Comparison of ENCODE assay signal across 25 cellular contexts in the genomic region with DNA sequence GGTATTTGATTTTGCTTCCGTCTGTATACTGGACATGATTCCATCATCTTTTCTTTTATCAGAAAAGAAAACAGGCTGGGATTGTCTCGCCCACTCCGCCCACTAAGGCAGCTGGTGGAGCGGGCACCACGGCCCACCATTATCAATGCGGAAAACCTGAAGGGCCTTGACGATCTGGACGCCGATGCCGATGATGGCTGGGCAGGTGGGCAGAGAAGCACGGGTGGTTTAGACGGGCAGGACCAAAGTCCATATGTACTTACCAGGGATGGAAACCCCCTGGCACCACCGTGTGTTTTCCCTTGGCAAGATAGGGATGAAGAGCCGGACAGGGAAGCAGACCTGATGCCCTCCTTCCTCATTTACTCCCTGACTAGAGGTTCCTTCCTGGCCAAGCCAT. TPM values are rescaled to one million over a fixed set of nuclear protein-coding genes. Genes with fewer than 3 reads are reported as not detected.
A peak's percentile ranks its signal among the peaks of the same experiment; 100 is the strongest.
DNase-seq lines count a peak whose midpoint lies in the region; ATAC-seq, FAIRE-seq and TF ChIP-seq lines count a peak whose summit lies in the region.
"Had no signal": no experiment of that assay in that cellular context is flagged by ENCODE, and none has a peak within 500 bp of the region (broad histone marks: within the 10 kb centered on the region; RNA-seq: fewer than 3 reads in every experiment).

No MANE protein-coding gene starts in this region.

- peaks cover 11 to 59% (median 45%) of the 10 kb centered on the region in 4 donors for H3K36me3 ChIP-seq in liver (ENCODE audit: control insufficient read depth in 4 of 4, insufficient read depth in 3 of 4, low read depth in 1 of 4, low read length in 3 of 4)
- H3K36me3 ChIP-seq in HepG2 (replicated peaks in 1 of 2; ENCODE audit: control insufficient read depth in 1 of 2, insufficient read depth in 2 of 2, low read length in 2 of 2), result peaks cover 34 to 79% of the 10 kb centered on the region in 2 experiments
- H3K36me3 ChIP-seq in GM12878 (ENCODE audit: control insufficient read depth in 2 of 2, insufficient read depth in 2 of 2, low read length in 1 of 2), result peaks cover 26 to 43% of the 10 kb centered on the region in 2 experiments

- H3K27me3 Mint-ChIP-seq in mesothelial cell of epicardium (ENCODE audit: low read depth), result no peaks in the 10 kb centered on the region
- H3K27me3 Mint-ChIP-seq: activated naive CD8-positive, alpha-beta T cell; central memory CD8-positive, alpha-beta T cell; memory B cell had no signal

- no peak for FAIRE-seq in HepG2 (lab: Jason Lieb, UNC)
- no peak for FAIRE-seq in GM12878 (lab: Jason Lieb, UNC)
- FAIRE-seq: GM19239 had no signal

- BruUV-seq in HepG2 (replicated peaks; lab: Mats Ljungman, UMichigan) (no TSS peak), GM12878 (replicated peaks; lab: Mats Ljungman, UMichigan) (TSS peak; percentile 10)

- H3K9me3 Mint-ChIP-seq in mesothelial cell of epicardium, result no peaks in the 10 kb centered on the region
- H3K9me3 Mint-ChIP-seq: central memory CD8-positive, alpha-beta T cell; memory B cell; WTC11 had no signal

- H3K9ac ChIP-seq in liver (ENCODE audit: low read depth in 1 of 2, low read length in 2 of 2) (no peak overlapping the region), HepG2 (ENCODE audit: insufficient read depth, low read depth, low read length) (no peak overlapping the region), GM12878 (ENCODE audit: control insufficient read depth, insufficient read depth, low read length) (no peak overlapping the region)

- CTCF ChIA-PET in HepG2 (lab: Yijun Ruan, JAX; ENCODE audit: low intra/inter-chr PET ratio, low total read pairs) (no interaction called here), GM12878 (lab: Yijun Ruan, JAX) (interaction anchor here (0.9 kb wide), 1 partner anchor 233 kb away, joined by 3 read pairs; no protein-coding TSS in a partner anchor)

- H2AFZ ChIP-seq in HepG2 (ENCODE audit: low read length) (no peak overlapping the region), GM12878 (ENCODE audit: control insufficient read depth, low read depth, low read length) (no peak overlapping the region)

- DNase-seq in HepG2 (ENCODE audit: low spot score) (no peak), GM12878 (ENCODE audit: low read depth, low spot score) (no peak), mesothelial cell of epicardium (ENCODE audit: low spot score in 2 of 2, unreplicated experiment in 2 of 2) (no peak), NCI-H345 treated with DMSO at 0.1 percent for 48 hours (lab: John Stamatoyannopoulos, UW; ENCODE audit: unreplicated experiment) (no peak), amygdala (lab: John Stamatoyannopoulos, UW) (no peak), NK-92 (lab: John Stamatoyannopoulos, UW; ENCODE audit: unreplicated experiment) (no peak)
- DNase-seq: DMS 273 treated with DMSO at 0.1 percent for 48 hours; NCI-H1105 treated with DMSO at 0.1 percent for 48 hours; NCI-H2029 treated with DMSO at 0.1 percent for 48 hours; NCI-H226; NCI-H774; retina; stimulated activated naive CD4-positive, alpha-beta T cell; T1000 had no signal

- TF ChIP-seq RAD21 in liver (IDR thresholded peaks at IDR 0.05) (no peak), HepG2 (CRISPR knock-in tag; IDR thresholded peaks at IDR 0.05) (no peak), GM12878 (IDR thresholded peaks at IDR 0.05; ENCODE audit: insufficient read depth, low read depth, low read length) (no peak)

- H3K79me2 ChIP-seq in HepG2 (ENCODE audit: insufficient read depth, low read length), result peaks cover 5% of the 10 kb centered on the region
- H3K79me2 ChIP-seq in GM12878 (ENCODE audit: control insufficient read depth, insufficient read depth, low read length), result no peaks in the 10 kb centered on the region

- SMC1A ChIA-PET in GM12878 (lab: Charles Lee; ENCODE audit: uncharacterized antibody, unreplicated experiment), result interaction anchor here (0.6 to 0.7 kb wide), 2 partner anchors 74 to 741 kb away, joined by 3 read pairs; no protein-coding TSS in a partner anchor

- POLR2A ChIA-PET in HepG2 (lab: Yijun Ruan, JAX) (no interaction called here), GM12878 (lab: Charles Lee) (no interaction called here)

- TF ChIP-seq CTCF in liver (IDR thresholded peaks at IDR 0.05; ENCODE audit: low read depth, low read length, missing input control), result no peak
- TF ChIP-seq CTCF in HepG2 (CRISPR knock-in tag; IDR thresholded peaks at IDR 0.05), result no peak
- no peak for TF ChIP-seq CTCF in GM12878 (IDR thresholded peaks at IDR 0.05 in 2 of 3, conservative IDR thresholded peaks at IDR 0.05 in 1 of 3; ENCODE audit: control insufficient read depth in 2 of 3, extremely low read depth in 1 of 3, insufficient read depth in 1 of 3, low read depth in 3 of 3, low read length in 3 of 3)
- TF ChIP-seq CTCF in mesothelial cell of epicardium (IDR thresholded peaks at IDR 0.05; ENCODE audit: unreplicated experiment), result no peak

- no peak overlapping the region for H3K4me3 ChIP-seq in liver (ENCODE audit: low read depth in 1 of 3, low read length in 3 of 3)
- no peak overlapping the region for H3K4me3 ChIP-seq in HepG2 (replicated peaks in 1 of 3; ENCODE audit: insufficient read depth in 1 of 3, low read depth in 2 of 3, low read length in 3 of 3)
- no peak overlapping the region for H3K4me3 ChIP-seq in GM12878
- H3K4me3 ChIP-seq: ascending aorta, smooth muscle cell, thoracic aorta, vagina had no signal

- no peaks in the 10 kb centered on the region for H3K9me3 ChIP-seq in liver (ENCODE audit: control insufficient read depth in 4 of 4, low read length in 3 of 4)
- no peaks in the 10 kb centered on the region for H3K9me3 ChIP-seq in HepG2 (ENCODE audit: low read length)
- H3K9me3 ChIP-seq in GM12878 (replicated peaks; ENCODE audit: control insufficient read depth, insufficient read depth, low read length), result no peaks in the 10 kb centered on the region
- H3K9me3 ChIP-seq: ascending aorta, thoracic aorta, vagina had no signal

- intact Hi-C loops in HepG2 (cut with micrococcal nuclease; ENCODE audit: unreplicated experiment), result no loop called here
- intact Hi-C loops in GM12878 (cut with micrococcal nuclease; ENCODE audit: unreplicated experiment), result no loop called here

- peaks cover 74% of the 10 kb centered on the region for H3K36me3 Mint-ChIP-seq in mesothelial cell of epicardium
- H3K36me3 Mint-ChIP-seq: activated naive CD8-positive, alpha-beta T cell had no signal

- H3K4me3 Mint-ChIP-seq in mesothelial cell of epicardium, result no peak overlapping the region
- H3K4me3 Mint-ChIP-seq: activated naive CD8-positive, alpha-beta T cell; central memory CD8-positive, alpha-beta T cell; memory B cell; WTC11 had no signal

- in situ Hi-C loops in HepG2 (cut with HindIII; ENCODE audit: extremely low pct_ligation_motif_present, low pct_unique_long_range_greater_than_20kb), result no loop called here
- in situ Hi-C loops in GM12878 (cut with MboI), result no loop called here

- H4K20me1 ChIP-seq in HepG2 (ENCODE audit: insufficient read depth, low read length), result 0 out of 2 replicates have a peak, but pooled peaks cover 10% of the 10 kb centered on the region
- no peaks in the 10 kb centered on the region for H4K20me1 ChIP-seq in GM12878 (ENCODE audit: control insufficient read depth, insufficient read depth)

- H3K4me1 ChIP-seq in liver (ENCODE audit: control insufficient read depth in 4 of 4, insufficient read depth in 4 of 4, low read length in 3 of 4) (peaks cover 0 to 7% (median 2%) of the 10 kb centered on the region in 4 donors), HepG2 (ENCODE audit: insufficient read depth, low read length) (no peaks in the 10 kb centered on the region), GM12878 (ENCODE audit: control insufficient read depth, insufficient read depth, low read length) (no peaks in the 10 kb centered on the region)
- H3K4me1 ChIP-seq: ascending aorta, vagina had no signal

- no peak for TF ChIP-seq POLR2A in HepG2 (IDR thresholded peaks at IDR 0.05; ENCODE audit: insufficient read depth in 1 of 2, low read depth in 2 of 2, low read length in 2 of 2)
- no peak for TF ChIP-seq POLR2A in GM12878 (IDR thresholded peaks at IDR 0.05; ENCODE audit: low read depth, low read length)

- no peak for TF ChIP-seq EP300 in HepG2 (IDR thresholded peaks at IDR 0.05; ENCODE audit: low read depth in 2 of 2, low read length in 2 of 2)
- no peak for TF ChIP-seq EP300 in HepG2 (CRISPR knock-in tag; IDR thresholded peaks at IDR 0.05; ENCODE audit: borderline replicate concordance)
- TF ChIP-seq EP300 in GM12878 (IDR thresholded peaks at IDR 0.05; ENCODE audit: borderline replicate concordance in 1 of 2, control insufficient read depth in 1 of 2, low read depth in 2 of 2, low read length in 2 of 2), result no peak

- no peaks in the 10 kb centered on the region for H3K4me1 Mint-ChIP-seq in mesothelial cell of epicardium

- 50% methylated on average over 14 of the region's 14 CpGs for WGBS in liver
- WGBS in HepG2 (ENCODE audit: low lambda C conversion rate), result 96% methylated on average over 13 of the region's 14 CpGs
- 94% methylated on average over 14 of the region's 14 CpGs for WGBS in GM12878 (ENCODE audit: insufficient coverage, insufficient replicate concordance, low lambda C conversion rate, missing lambda C conversion rate)

- H3K27ac ChIP-seq in liver (ENCODE audit: low read depth in 1 of 2, low read length in 2 of 2) (no peak overlapping the region), HepG2 (ENCODE audit: extremely low read length, insufficient read depth, low read length) (no peak overlapping the region), GM12878 (ENCODE audit: control insufficient read depth, insufficient read depth) (no peak overlapping the region)
- H3K27ac ChIP-seq: ascending aorta, thoracic aorta, vagina had no signal

- H3K27ac Mint-ChIP-seq in mesothelial cell of epicardium, result peak overlapping the region; percentile 27
- H3K27ac Mint-ChIP-seq: activated naive CD8-positive, alpha-beta T cell had no signal

- RAD21 ChIA-PET in GM12878 (lab: Charles Lee; ENCODE audit: unreplicated experiment), result interaction anchor here (1.3 kb wide), 1 partner anchor 31 kb away, joined by 3 read pairs; no protein-coding TSS in a partner anchor

- H3K4me2 ChIP-seq in HepG2 (ENCODE audit: low read depth, low read length) (no peak overlapping the region), GM12878 (ENCODE audit: control insufficient read depth, insufficient read depth) (no peak overlapping the region)
- H3K4me2 ChIP-seq: smooth muscle cell had no signal

- no peak for ATAC-seq in HepG2
- ATAC-seq in GM12878, result no peak
- ATAC-seq: SK-N-SH treated with all-trans-retinoic acid at 6 μM for 48 hours, WTC11 had no signal

- H3K27me3 ChIP-seq in liver (ENCODE audit: control insufficient read depth in 4 of 4, insufficient read depth in 4 of 4, low read length in 3 of 4), result no peaks in the 10 kb centered on the region
- no peaks in the 10 kb centered on the region for H3K27me3 ChIP-seq in HepG2 (ENCODE audit: control insufficient read depth in 1 of 2, insufficient read depth in 2 of 2, low read length in 2 of 2)
- no peaks in the 10 kb centered on the region for H3K27me3 ChIP-seq in GM12878 (replicated peaks in 1 of 2; ENCODE audit: control insufficient read depth in 2 of 2, insufficient read depth in 2 of 2, low read length in 1 of 2)
- H3K27me3 ChIP-seq: ascending aorta, vagina had no signal

RNA-seq across cellular contexts. Expression of a gene that starts 53.7 kb away (rescaled TPM):
- total RNA-seq in liver, result 10 to 100 TPM; 29.3 to 44.3 TPM
- polyA plus RNA-seq in liver, result 10 to 100 TPM; 10.3 to 24.7 TPM
- total RNA-seq in HepG2 (2016; rRNA removed; fragmentation: Illumina TruSeq; extraction: Trizol), result 37.4 TPM in 2 replicates
- 20.7 and 24.3 TPM in 2 replicates for total RNA-seq in HepG2 (2016; cell fraction: cytosol; rRNA removed; fragmentation: Illumina TruSeq; extraction: Trizol; ENCODE audit: low read depth)
- 27.7 and 37.0 TPM in 2 replicates for total RNA-seq in HepG2 (2016; cell fraction: insoluble cytoplasmic fraction; rRNA removed; fragmentation: Illumina TruSeq; extraction: Trizol)
- total RNA-seq in HepG2 (2016; cell fraction: membrane; rRNA removed; fragmentation: Illumina TruSeq; extraction: Trizol), result 20.9 TPM in 2 replicates
- total RNA-seq in HepG2 (2016; cell fraction: nucleus; rRNA removed; fragmentation: Illumina TruSeq; extraction: Trizol), result 41.7 and 49.5 TPM in 2 replicates
- 18.9 and 20.8 TPM in 2 replicates for polyA plus RNA-seq in HepG2 (2011; rRNA removed)
- polyA plus RNA-seq in HepG2 (2011; cell fraction: cytosol; rRNA removed), result 11.9 and 12.5 TPM in 2 replicates
- polyA plus RNA-seq in HepG2 (2011; cell fraction: nucleus; rRNA removed), result 87.0 and 122 TPM in 2 replicates
- polyA plus RNA-seq in HepG2 (2012), result 55.6 and 57.4 TPM in 2 replicates
- 4.0 TPM in 2 replicates for polyA plus RNA-seq in HepG2 (2016; cell fraction: cytosol; fragmentation: Illumina TruSeq; extraction: Trizol; ENCODE audit: low read depth)
- 25.0 and 33.7 TPM in 2 replicates for polyA plus RNA-seq in HepG2 (2016; cell fraction: insoluble cytoplasmic fraction; fragmentation: Illumina TruSeq; extraction: Trizol; ENCODE audit: low read depth)
- 8.5 and 10.2 TPM in 2 replicates for polyA plus RNA-seq in HepG2 (2016; cell fraction: membrane; fragmentation: Illumina TruSeq; extraction: Trizol; ENCODE audit: low read depth)
- 100 and 106 TPM in 2 replicates for polyA plus RNA-seq in HepG2 (2016; cell fraction: nucleus; fragmentation: Illumina TruSeq; extraction: Trizol; ENCODE audit: insufficient read depth, low read depth)
- 72.0 and 116 TPM in 2 replicates for polyA minus RNA-seq in HepG2 (2011; rRNA and poly(A)+ RNA removed; ENCODE audit: low replicate concordance)
- polyA minus RNA-seq in HepG2 (2011; cell fraction: cytosol; rRNA and poly(A)+ RNA removed), result 23.3 and 31.5 TPM in 2 replicates
- polyA minus RNA-seq in HepG2 (2011; cell fraction: nucleus; rRNA and poly(A)+ RNA removed), result 52.6 and 56.1 TPM in 2 replicates
- 179 and 186 TPM in 2 replicates for total RNA-seq in GM12878 (2013; cell fraction: nucleolus; rRNA removed)
- 27.8 and 32.0 TPM in 2 replicates for total RNA-seq in GM12878 (2014; rRNA removed)
- total RNA-seq in GM12878 (2014; rRNA removed; fragmentation: Illumina TruSeq; extraction: Trizol), result 21.2 and 21.6 TPM in 2 replicates
- total RNA-seq in GM12878 (2021), result 150 and 155 TPM in 2 replicates
- polyA plus RNA-seq in GM12878 (2011; ENCODE audit: low read depth), result 45.8 TPM
- polyA plus RNA-seq in GM12878 (2011; rRNA removed), result 17.9 and 24.9 TPM in 2 replicates
- polyA plus RNA-seq in GM12878 (2011; cell fraction: cytosol; rRNA removed), result 21.0 and 25.4 TPM in 2 replicates
- polyA plus RNA-seq in GM12878 (2011; cell fraction: nucleus; rRNA removed), result 79.4 and 91.6 TPM in 2 replicates
- polyA plus RNA-seq in GM12878 (2012), result 53.4 and 80.1 TPM in 2 replicates
- polyA plus RNA-seq in GM12878 (2014; fragmentation: Illumina TruSeq; extraction: Trizol), result 48.9 and 66.0 TPM in 2 replicates
- polyA plus RNA-seq in GM12878 (2014; fragmentation: Nextera tagmentation; extraction: Ambion mirVana), result 1 to 10 TPM in 1 of 2 experiments, under 1 TPM in 1; 0.84 to 2.0 TPM
- 57.6 and 67.4 TPM in 2 replicates for polyA plus RNA-seq in GM12878 (2014; rRNA removed)
- 10 to 100 TPM; 28.0 to 29.3 TPM for polyA plus RNA-seq in GM12878 (2016; fragmentation: Nextera tagmentation; extraction: Ambion mirVana)
- 55.0 and 58.4 TPM in 2 replicates for polyA minus RNA-seq in GM12878 (2011; rRNA and poly(A)+ RNA removed)
- 24.6 and 29.8 TPM in 2 replicates for polyA minus RNA-seq in GM12878 (2011; cell fraction: cytosol; rRNA and poly(A)+ RNA removed)
- polyA minus RNA-seq in GM12878 (2011; cell fraction: nucleus; rRNA and poly(A)+ RNA removed), result 19.6 and 36.2 TPM in 2 replicates
- 495 to 505 TPM (median 497 TPM) in 3 replicates for total RNA-seq in mesothelial cell of epicardium

RNA-seq across cellular contexts. Expression of a gene that starts 55.1 kb away (rescaled TPM):
- total RNA-seq in liver (10 to 100 TPM; 11.4 to 14.2 TPM), HepG2 (2016; rRNA removed; fragmentation: Illumina TruSeq; extraction: Trizol) (6.3 and 21.6 TPM in 2 replicates), GM12878 (2014; rRNA removed) (13.9 and 16.4 TPM in 2 replicates), GM12878 (2014; rRNA removed; fragmentation: Illumina TruSeq; extraction: Trizol) (8.3 and 8.4 TPM in 2 replicates), GM12878 (2021) (16.1 and 19.2 TPM in 2 replicates), mesothelial cell of epicardium (54.8 to 59.2 TPM (median 57.2 TPM) in 3 replicates)
- polyA plus RNA-seq in liver (10 to 100 TPM; 11.2 to 11.8 TPM), HepG2 (2011; rRNA removed) (22.7 and 27.1 TPM in 2 replicates), GM12878 (2011; rRNA removed) (8.3 and 12.7 TPM in 2 replicates), GM12878 (2014; fragmentation: Illumina TruSeq; extraction: Trizol) (5.1 and 9.1 TPM in 2 replicates), GM12878 (2014; fragmentation: Nextera tagmentation; extraction: Ambion mirVana) (1 to 10 TPM; 1.2 to 2.2 TPM), GM12878 (2014; rRNA removed) (15.8 and 20.7 TPM in 2 replicates), GM12878 (2016; fragmentation: Nextera tagmentation; extraction: Ambion mirVana) (10 to 100 TPM; 12.5 to 12.7 TPM)
- total RNA-seq in HepG2 (2016; cell fraction: cytosol; rRNA removed; fragmentation: Illumina TruSeq; extraction: Trizol; ENCODE audit: low read depth), result 5.0 and 6.5 TPM in 2 replicates
- 5.8 and 22.8 TPM in 2 replicates for total RNA-seq in HepG2 (2016; cell fraction: insoluble cytoplasmic fraction; rRNA removed; fragmentation: Illumina TruSeq; extraction: Trizol)
- total RNA-seq in HepG2 (2016; cell fraction: membrane; rRNA removed; fragmentation: Illumina TruSeq; extraction: Trizol), result 5.6 and 5.9 TPM in 2 replicates
- 28.2 and 33.1 TPM in 2 replicates for total RNA-seq in HepG2 (2016; cell fraction: nucleus; rRNA removed; fragmentation: Illumina TruSeq; extraction: Trizol)
- polyA plus RNA-seq in HepG2 (2011; cell fraction: cytosol; rRNA removed), result 9.8 and 11.4 TPM in 2 replicates
- 211 and 287 TPM in 2 replicates for polyA plus RNA-seq in HepG2 (2011; cell fraction: nucleus; rRNA removed)
- polyA plus RNA-seq in HepG2 (2012), result 17.9 and 24.4 TPM in 2 replicates
- polyA plus RNA-seq in HepG2 (2016; cell fraction: cytosol; fragmentation: Illumina TruSeq; extraction: Trizol; ENCODE audit: low read depth), result 1.9 and 2.4 TPM in 2 replicates
- 5.5 and 6.3 TPM in 2 replicates for polyA plus RNA-seq in HepG2 (2016; cell fraction: insoluble cytoplasmic fraction; fragmentation: Illumina TruSeq; extraction: Trizol; ENCODE audit: low read depth)
- polyA plus RNA-seq in HepG2 (2016; cell fraction: membrane; fragmentation: Illumina TruSeq; extraction: Trizol; ENCODE audit: low read depth), result 2.9 and 3.8 TPM in 2 replicates
- polyA plus RNA-seq in HepG2 (2016; cell fraction: nucleus; fragmentation: Illumina TruSeq; extraction: Trizol; ENCODE audit: insufficient read depth, low read depth), result 70.0 and 76.8 TPM in 2 replicates
- 18.6 and 32.0 TPM in 2 replicates for polyA minus RNA-seq in HepG2 (2011; rRNA and poly(A)+ RNA removed; ENCODE audit: low replicate concordance)
- 4.6 and 4.7 TPM in 2 replicates for polyA minus RNA-seq in HepG2 (2011; cell fraction: cytosol; rRNA and poly(A)+ RNA removed)
- polyA minus RNA-seq in HepG2 (2011; cell fraction: nucleus; rRNA and poly(A)+ RNA removed), result 15.3 and 23.9 TPM in 2 replicates
- 60.0 and 65.0 TPM in 2 replicates for total RNA-seq in GM12878 (2013; cell fraction: nucleolus; rRNA removed)
- 14.9 TPM for polyA plus RNA-seq in GM12878 (2011; ENCODE audit: low read depth)
- polyA plus RNA-seq in GM12878 (2011; cell fraction: cytosol; rRNA removed), result 14.3 and 17.0 TPM in 2 replicates
- polyA plus RNA-seq in GM12878 (2011; cell fraction: nucleus; rRNA removed), result 117 and 118 TPM in 2 replicates
- polyA plus RNA-seq in GM12878 (2012), result 21.9 and 23.3 TPM in 2 replicates
- polyA minus RNA-seq in GM12878 (2011; rRNA and poly(A)+ RNA removed), result 6.1 and 9.9 TPM in 2 replicates
- 5.9 and 7.7 TPM in 2 replicates for polyA minus RNA-seq in GM12878 (2011; cell fraction: cytosol; rRNA and poly(A)+ RNA removed)
- 9.8 and 14.5 TPM in 2 replicates for polyA minus RNA-seq in GM12878 (2011; cell fraction: nucleus; rRNA and poly(A)+ RNA removed)
